Comparison of ENCODE assay signal across 19 cellular contexts in the genomic region with DNA sequence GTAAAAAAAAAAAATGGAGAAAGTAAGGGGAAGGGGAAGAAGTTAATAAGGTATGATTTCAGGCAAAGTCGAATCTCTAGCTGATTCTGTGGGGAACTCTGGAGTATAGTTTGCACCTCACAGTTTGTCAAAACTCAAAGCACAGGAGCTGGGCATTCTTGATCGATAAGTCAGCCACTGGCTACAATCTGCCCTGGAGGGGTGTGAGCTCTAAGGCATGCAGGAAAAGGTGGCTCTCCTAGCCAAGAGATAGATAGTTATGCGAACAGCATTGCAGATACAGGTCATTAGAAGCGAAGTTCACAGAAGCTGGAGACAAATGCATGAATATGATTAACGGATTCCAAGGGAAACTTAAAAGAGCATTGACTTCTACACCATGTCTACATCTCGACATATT.
DNase-seq lines count a peak whose midpoint lies in the region; TF ChIP-seq lines count a peak whose summit lies in the region.
"Had no signal": no experiment of that assay in that cellular context is flagged by ENCODE, and none has a peak within 500 bp of the region (broad histone marks: within the 10 kb centered on the region; RNA-seq: fewer than 3 reads in every experiment).

No MANE protein-coding gene starts in this region.

- peaks cover 20% of the 10 kb centered on the region for H3K4me1 Mint-ChIP-seq in MCF 10A (ENCODE audit: insufficient read depth, unreplicated experiment)

- no peaks in the 10 kb centered on the region for H3K9me3 Mint-ChIP-seq in MCF 10A (ENCODE audit: unreplicated experiment)

- BruUV-seq in MCF 10A (replicated peaks; lab: Mats Ljungman, UMichigan), result no TSS peak

- no peak for TF ChIP-seq POLR2A in breast epithelium (IDR thresholded peaks at IDR 0.05)

- H3K4me3 ChIP-seq in breast epithelium, result no peak overlapping the region
- no peak overlapping the region for H3K4me3 ChIP-seq in fibroblast of the aortic adventitia (ENCODE audit: low read depth, low read length)
- H3K4me3 ChIP-seq: Peyer's patch had no signal

- DNase-seq in MCF 10A (ENCODE audit: unreplicated experiment) (peak; percentile 0), breast epithelium (ENCODE audit: low spot score in 2 of 2) (no peak), RWPE1 (ENCODE audit: low spot score) (peak; percentile 48), fibroblast of the aortic adventitia (ENCODE audit: low read depth) (peak; percentile 16), NCI-H2081 treated with DMSO at 0.1 percent for 48 hours (lab: John Stamatoyannopoulos, UW) (no peak), amniotic stem cell (lab: John Stamatoyannopoulos, UW) (no peak), NAMALWA (ENCODE audit: low spot score) (no peak), OCI-M2 (lab: John Stamatoyannopoulos, UW; ENCODE audit: unreplicated experiment) (no peak)
- DNase-seq: Calu3; CD4-positive, alpha-beta T cell; DMS79 treated with DMSO at 0.1 percent for 48 hours; GF-D8; NCI-H1436; NCI-H2029; NCI-H510A; Peyer's patch; SIG-M5 had no signal

- H3K4me3 Mint-ChIP-seq in MCF 10A (ENCODE audit: unreplicated experiment), result peak overlapping the region; percentile 48
- H3K4me3 Mint-ChIP-seq: CD4-positive, alpha-beta T cell had no signal

- TF ChIP-seq CTCF in MCF 10A (IDR thresholded peaks at IDR 0.05; ENCODE audit: unreplicated experiment) (no peak), breast epithelium (IDR thresholded peaks at IDR 0.05) (no peak), RWPE1 (conservative IDR thresholded peaks at IDR 0.05; ENCODE audit: low read depth) (no peak), fibroblast of the aortic adventitia (IDR thresholded peaks at IDR 0.05; ENCODE audit: insufficient read depth, low read length) (no peak)

- no peaks in the 10 kb centered on the region for H3K27me3 Mint-ChIP-seq in MCF 10A (ENCODE audit: insufficient read depth, unreplicated experiment)
- H3K27me3 Mint-ChIP-seq: CD4-positive, alpha-beta T cell had no signal

- no peak overlapping the region for H3K27ac Mint-ChIP-seq in MCF 10A (ENCODE audit: low read depth, unreplicated experiment)
- H3K27ac Mint-ChIP-seq: CD4-positive, alpha-beta T cell had no signal

- H3K36me3 ChIP-seq in breast epithelium, result no peaks in the 10 kb centered on the region
- H3K36me3 ChIP-seq: BE2C, Peyer's patch had no signal

- no peaks in the 10 kb centered on the region for H3K4me1 ChIP-seq in breast epithelium
- H3K4me1 ChIP-seq: Peyer's patch had no signal

- POLR2A ChIA-PET in MCF 10A (lab: Yijun Ruan, JAX), result interaction anchor here (0.6 to 0.7 kb wide), 4 partner anchors 99 to 1168 kb away, joined by 3 read pairs; no protein-coding TSS in a partner anchor
- POLR2A ChIA-PET in RWPE1 (lab: Yijun Ruan, JAX; ENCODE audit: low non-redundant PET), result no interaction called here

- no peaks in the 10 kb centered on the region for H3K9me3 ChIP-seq in breast epithelium
- H3K9me3 ChIP-seq: BE2C, Peyer's patch had no signal

- H3K36me3 Mint-ChIP-seq in MCF 10A (ENCODE audit: insufficient read depth, unreplicated experiment), result no peaks in the 10 kb centered on the region

- intact Hi-C loops in MCF 10A (cut with micrococcal nuclease) (loop anchor here (2.0 to 10.0 kb wide), 4 partner anchors 115 to 1167 kb away; no protein-coding TSS in a partner anchor), breast epithelium (cut with DNase I; ENCODE audit: low total_unique reads) (no loop called here)

- H3K27ac ChIP-seq in breast epithelium (no peak overlapping the region), RWPE1 (no peak overlapping the region)
- H3K27ac ChIP-seq: 22Rv1, Peyer's patch had no signal

- H3K27me3 ChIP-seq in breast epithelium, result peaks cover 0 to 4% of the 10 kb centered on the region in 2 donors
- H3K27me3 ChIP-seq: BE2C, Peyer's patch had no signal

- CTCF ChIA-PET in MCF 10A (lab: Yijun Ruan, JAX) (interaction anchor here (0.5 to 2.2 kb wide), 19 partner anchors 13 to 1673 kb away, joined by 3 to 8 read pairs (median 3); no protein-coding TSS in a partner anchor), RWPE1 (lab: Yijun Ruan, JAX) (interaction anchor here (0.7 kb wide), 1 partner anchor 750 kb away, joined by 3 read pairs; no protein-coding TSS in a partner anchor)

Comparison
In these comparisons a context has a peak if more than half of its experiments do, and no peak if none do; other contexts are left out.
1. DNase-seq: peak in MCF 10A (single experiment), RWPE1 (single experiment) and fibroblast of the aortic adventitia (single experiment); none in breast epithelium (0 of 2), NCI-H2081 treated with DMSO at 0.1 percent for 48 hours (single experiment), amniotic stem cell (single experiment), NAMALWA (single experiment) and OCI-M2 (single experiment).